ENCODE assay signal across 11 cellular contexts in genomic region chr1:228340686-228341449, GRCh38.
DNase-seq lines count a peak whose midpoint lies in the region; ATAC-seq and TF ChIP-seq lines count a peak whose summit lies in the region.
"Had no signal": no experiment of that assay in that cellular context is flagged by ENCODE, and none has a peak within 500 bp of the region (broad histone marks: within the 10 kb centered on the region; RNA-seq: fewer than 3 reads in every experiment).

No MANE protein-coding gene starts in this region.

- TF ChIP-seq CTCF in Calu3 (IDR thresholded peaks at IDR 0.05; ENCODE audit: unreplicated experiment) (peak; percentile 83), choroid plexus epithelial cell (conservative IDR thresholded peaks at IDR 0.05; ENCODE audit: low read depth, low read length) (peak; percentile 47), nephron progenitor cell (IDR thresholded peaks at IDR 0.05) (peak; percentile 18)

- no peak overlapping the region for H3K27ac Mint-ChIP-seq in Calu3 (ENCODE audit: unreplicated experiment)
- H3K27ac Mint-ChIP-seq in nephron progenitor cell, result no peak overlapping the region
- H3K27ac Mint-ChIP-seq: activated naive CD8-positive, alpha-beta T cell; stimulated activated naive CD8-positive, alpha-beta T cell treated with anti-CD3 and anti-CD28 coated beads, Interleukin-15, Interleukin-2, amounts not matched to agents 100 ng/mL and 50 ng/mL, for 24 hours had no signal

- H3K9me3 Mint-ChIP-seq in Calu3 (ENCODE audit: low read depth, unreplicated experiment) (no peaks in the 10 kb centered on the region), nephron progenitor cell (no peaks in the 10 kb centered on the region)
- H3K9me3 Mint-ChIP-seq: stimulated activated naive CD8-positive, alpha-beta T cell treated with anti-CD3 and anti-CD28 coated beads, Interleukin-15, Interleukin-2, amounts not matched to agents 100 ng/mL and 50 ng/mL, for 24 hours had no signal

- ATAC-seq in GM21367 (IDR thresholded peaks at IDR 0.05; ENCODE audit: unreplicated experiment), result no peak
- ATAC-seq in HG02763 (IDR thresholded peaks at IDR 0.05; ENCODE audit: unreplicated experiment), result no peak
- ATAC-seq in GM21360 (IDR thresholded peaks at IDR 0.05; ENCODE audit: unreplicated experiment), result no peak

- BruUV-seq in Calu3 (replicated peaks; lab: Mats Ljungman, UMichigan), result no TSS peak

- no peaks in the 10 kb centered on the region for H3K4me1 Mint-ChIP-seq in Calu3 (ENCODE audit: low read depth, unreplicated experiment)
- no peaks in the 10 kb centered on the region for H3K4me1 Mint-ChIP-seq in nephron progenitor cell

- DNase-seq in Calu3, result peak; percentile 73
- peak; percentile 31 for DNase-seq in HT-29 (ENCODE audit: low spot score)
- DNase-seq in choroid plexus epithelial cell (ENCODE audit: low read depth), result no peak
- DNase-seq in nephron progenitor cell, result peak; percentile 10
- no peak for DNase-seq in NCI-H446 (lab: John Stamatoyannopoulos, UW)
- DNase-seq: Kasumi-1 had no signal

- no peak overlapping the region for H3K4me3 ChIP-seq in choroid plexus epithelial cell (ENCODE audit: low read depth, low read length)

- H3K36me3 Mint-ChIP-seq in Calu3 (ENCODE audit: insufficient read depth, unreplicated experiment) (no peaks in the 10 kb centered on the region), nephron progenitor cell (ENCODE audit: low read depth) (peaks cover 34% of the 10 kb centered on the region)

- intact Hi-C loops in Calu3 (cut with micrococcal nuclease; ENCODE audit: unreplicated experiment), result loop anchor here (2.0 to 10.0 kb wide), 2 partner anchors 52 to 126 kb away; no protein-coding TSS in a partner anchor

- H3K27me3 Mint-ChIP-seq in Calu3 (ENCODE audit: unreplicated experiment) (no peaks in the 10 kb centered on the region), nephron progenitor cell (ENCODE audit: low read depth, poor library complexity) (no peaks in the 10 kb centered on the region)
- H3K27me3 Mint-ChIP-seq: activated naive CD8-positive, alpha-beta T cell; stimulated activated naive CD8-positive, alpha-beta T cell treated with anti-CD3 and anti-CD28 coated beads, Interleukin-15, Interleukin-2, amounts not matched to agents 100 ng/mL and 50 ng/mL, for 24 hours had no signal

- CTCF ChIA-PET in Calu3 (lab: Charles Lee), result interaction anchor here (1.5 kb wide), 1 partner anchor 146 kb away, joined by 3 read pairs; the partner anchor contains the start of gene RNF187

- H3K4me3 Mint-ChIP-seq in Calu3 (ENCODE audit: low read depth, unreplicated experiment) (peak overlapping the region; percentile 61), nephron progenitor cell (no peak overlapping the region)
- H3K4me3 Mint-ChIP-seq: activated naive CD8-positive, alpha-beta T cell; stimulated activated naive CD8-positive, alpha-beta T cell treated with anti-CD3 and anti-CD28 coated beads, Interleukin-15, Interleukin-2, amounts not matched to agents 100 ng/mL and 50 ng/mL, for 24 hours had no signal

Comparison
In these comparisons a context has a peak if more than half of its experiments do, and no peak if none do; other contexts are left out.
1. DNase-seq: peak in Calu3 (single experiment), HT-29 (single experiment) and nephron progenitor cell (single experiment); none in choroid plexus epithelial cell (single experiment) and NCI-H446 (0 of 2).
2. CTCF ChIP-seq: peak in every context shown above with its lines; median percentile 83 in Calu3; 47 in choroid plexus epithelial cell; 18 in nephron progenitor cell.